2 cellular contexts compared by ENCODE assay signal in the genomic region with DNA sequence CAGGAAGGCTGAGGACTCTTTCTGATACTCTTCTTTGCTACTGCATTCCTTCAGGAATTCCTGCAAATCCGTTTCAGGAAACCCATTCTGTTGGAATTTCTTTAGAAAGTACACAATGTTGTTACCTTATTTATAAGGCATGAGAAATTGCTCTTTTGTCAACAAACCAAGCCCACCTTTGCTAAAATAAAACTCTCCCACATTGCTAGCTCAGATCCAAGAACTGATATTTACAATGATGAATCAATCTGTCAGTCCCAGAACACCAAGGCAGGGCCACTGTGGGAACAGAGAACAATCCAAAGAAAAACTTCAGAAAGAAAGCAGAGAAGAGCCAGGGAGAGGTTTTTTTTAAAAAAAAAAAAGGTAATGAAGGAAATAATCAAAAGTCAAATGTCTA.
TF ChIP-seq lines count a peak whose summit lies in the region.

No MANE protein-coding gene starts in this region.

TF ChIP-seq in GM23338, 12 proteins besides CTCF, POLR2A, EP300 and RAD21 (continued from another document):
- TF ChIP-seq POLR2AphosphoS5 (IDR thresholded peaks at IDR 0.05; ENCODE audit: low read depth), result no peak
- no peak for TF ChIP-seq EZH2phosphoT487 (IDR thresholded peaks at IDR 0.05; ENCODE audit: unreplicated experiment)

TF ChIP-seq in WTC11, 78 proteins besides CTCF, POLR2A, EP300 and RAD21 (continued from another document):
- TF ChIP-seq, protein P1, sequence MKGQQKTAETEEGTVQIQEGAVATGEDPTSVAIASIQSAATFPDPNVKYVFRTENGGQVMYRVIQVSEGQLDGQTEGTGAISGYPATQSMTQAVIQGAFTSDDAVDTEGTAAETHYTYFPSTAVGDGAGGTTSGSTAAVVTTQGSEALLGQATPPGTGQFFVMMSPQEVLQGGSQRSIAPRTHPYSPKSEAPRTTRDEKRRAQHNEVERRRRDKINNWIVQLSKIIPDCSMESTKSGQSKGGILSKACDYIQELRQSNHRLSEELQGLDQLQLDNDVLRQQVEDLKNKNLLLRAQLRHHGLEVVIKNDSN (CRISPR knock-in tag; IDR thresholded peaks at IDR 0.05), result no peak
